ENCODE assay signal across 13 cellular contexts in genomic region chr16:81520151-81520470, GRCh38.
DNase-seq lines count a peak whose midpoint lies in the region; ATAC-seq and TF ChIP-seq lines count a peak whose summit lies in the region.
"Had no signal": no experiment of that assay in that cellular context is flagged by ENCODE, and none has a peak within 500 bp of the region (broad histone marks: within the 10 kb centered on the region; RNA-seq: fewer than 3 reads in every experiment).

No MANE protein-coding gene starts in this region.

- peaks cover 16 to 39% (median 32%) of the 10 kb centered on the region in 4 donors for H3K4me1 Mint-ChIP-seq in CD4-positive, CD25-positive, alpha-beta regulatory T cell
- H3K4me1 Mint-ChIP-seq in activated B cell treated with CpG ODN at 0.5 μM for 24 hours: peaks cover 36% of the 10 kb centered on the region
- peaks cover 13 to 61% (median 35%) of the 10 kb centered on the region in 4 donors for H3K4me1 Mint-ChIP-seq in naive thymus-derived CD8-positive, alpha-beta T cell

- peaks cover 0 to 2% (median 0%) of the 10 kb centered on the region in 7 donors for H3K9me3 Mint-ChIP-seq in CD4-positive, CD25-positive, alpha-beta regulatory T cell
- no peaks in the 10 kb centered on the region for H3K9me3 Mint-ChIP-seq in activated B cell treated with CpG ODN at 0.5 μM for 24 hours
- no peaks in the 10 kb centered on the region for H3K9me3 Mint-ChIP-seq in naive thymus-derived CD8-positive, alpha-beta T cell
- H3K9me3 Mint-ChIP-seq: mesothelial cell of epicardium had no signal

- H3K9me3 ChIP-seq in CD4-positive, CD25-positive, alpha-beta regulatory T cell (ENCODE audit: control insufficient read depth in 2 of 2, low read length in 2 of 2): no peaks in the 10 kb centered on the region
- H3K9me3 ChIP-seq in KOPT-K1 (ENCODE audit: insufficient read depth, low read length, poor library complexity, severe bottlenecking) (no peaks in the 10 kb centered on the region), mucosa of descending colon (no peaks in the 10 kb centered on the region)
- H3K9me3 ChIP-seq: SJCRH30, thyroid gland had no signal

- peak overlapping the region in 2 of 4 donors; percentile 37 to 83 for H3K4me3 Mint-ChIP-seq in CD4-positive, CD25-positive, alpha-beta regulatory T cell
- no peak overlapping the region for H3K4me3 Mint-ChIP-seq in activated B cell treated with CpG ODN at 0.5 μM for 24 hours
- H3K4me3 Mint-ChIP-seq in naive thymus-derived CD8-positive, alpha-beta T cell: peak overlapping the region in 1 of 10 donors; percentile 82
- H3K4me3 Mint-ChIP-seq: mesothelial cell of epicardium had no signal

- no peak for TF ChIP-seq CTCF in activated B cell treated with CpG ODN at 0.5 μM for 24 hours (IDR thresholded peaks at IDR 0.05)
- no peak for TF ChIP-seq CTCF in mucosa of descending colon (IDR thresholded peaks at IDR 0.05)

- CTCF ChIA-PET in activated B cell treated with CpG ODN at 0.5 μM for 24 hours (lab: Charles Lee): interaction anchor here (2.4 kb wide), 1 partner anchor 18 kb away, joined by 6 read pairs; no protein-coding TSS in a partner anchor

- intact Hi-C loops in activated B cell treated with CpG ODN at 0.5 μM for 24 hours (cut with micrococcal nuclease): no loop called here
- intact Hi-C loops in mucosa of descending colon (cut with DNase I, micrococcal nuclease): no loop called here

- no peaks in the 10 kb centered on the region for H3K27me3 Mint-ChIP-seq in CD4-positive, CD25-positive, alpha-beta regulatory T cell
- no peaks in the 10 kb centered on the region for H3K27me3 Mint-ChIP-seq in activated B cell treated with CpG ODN at 0.5 μM for 24 hours
- no peaks in the 10 kb centered on the region for H3K27me3 Mint-ChIP-seq in naive thymus-derived CD8-positive, alpha-beta T cell

- no peaks in the 10 kb centered on the region for H3K27me3 ChIP-seq in CD4-positive, CD25-positive, alpha-beta regulatory T cell (ENCODE audit: control insufficient read depth, insufficient read depth, low read length)
- H3K27me3 ChIP-seq: SJCRH30, thyroid gland had no signal

- no peak overlapping the region for H3K27ac ChIP-seq in CD4-positive, CD25-positive, alpha-beta regulatory T cell (ENCODE audit: insufficient read depth, low read length, poor library complexity, severe bottlenecking)
- H3K27ac ChIP-seq in KOPT-K1 (ENCODE audit: low read depth, low read length, poor library complexity, severe bottlenecking): peak overlapping the region; percentile 19
- H3K27ac ChIP-seq: SJCRH30 had no signal

- H3K4me1 ChIP-seq in CD4-positive, CD25-positive, alpha-beta regulatory T cell (ENCODE audit: control insufficient read depth, insufficient read depth, low read length, poor library complexity, severe bottlenecking): peaks cover 27% of the 10 kb centered on the region
- peaks cover 5% of the 10 kb centered on the region for H3K4me1 ChIP-seq in mucosa of descending colon (ENCODE audit: low read depth)
- H3K4me1 ChIP-seq: SJCRH30 had no signal

- no peak for DNase-seq in CD4-positive, CD25-positive, alpha-beta regulatory T cell
- DNase-seq in activated B cell treated with CpG ODN at 0.5 μM for 24 hours (no peak), putamen (ENCODE audit: low spot score) (no peak), mucosa of descending colon (no peak), kidney tubule cell (ENCODE audit: low spot score) (no peak), NCI-H1105 treated with DMSO at 0.1 percent for 48 hours (lab: John Stamatoyannopoulos, UW) (no peak)
- DNase-seq in naive thymus-derived CD8-positive, alpha-beta T cell: no peak
- DNase-seq: NCI-H187 treated with DMSO at 0.1 percent for 48 hours, NCI-H774, SJCRH30, thyroid gland had no signal

- H3K36me3 ChIP-seq in CD4-positive, CD25-positive, alpha-beta regulatory T cell (ENCODE audit: control insufficient read depth, insufficient read depth, low read length): no peaks in the 10 kb centered on the region
- peaks cover 27% of the 10 kb centered on the region for H3K36me3 ChIP-seq in KOPT-K1 (ENCODE audit: insufficient read depth, low read length)
- H3K36me3 ChIP-seq in mucosa of descending colon (ENCODE audit: low read depth): no peaks in the 10 kb centered on the region
- H3K36me3 ChIP-seq: SJCRH30, thyroid gland had no signal

- POLR2A ChIA-PET in activated B cell treated with CpG ODN at 0.5 μM for 24 hours (lab: Charles Lee): interaction anchor here (2.2 kb wide), 1 partner anchor 41 kb away, joined by 5 read pairs; no protein-coding TSS in a partner anchor
- POLR2A ChIA-PET in naive thymus-derived CD8-positive, alpha-beta T cell (lab: Charles Lee): no interaction called here

- H3K27ac Mint-ChIP-seq in CD4-positive, CD25-positive, alpha-beta regulatory T cell: peak overlapping the region in 2 of 3 donors; percentile 69 to 91
- H3K27ac Mint-ChIP-seq in activated B cell treated with CpG ODN at 0.5 μM for 24 hours: peak overlapping the region; percentile 59
- peak overlapping the region; percentile 19 to 97 (median 92) for H3K27ac Mint-ChIP-seq in naive thymus-derived CD8-positive, alpha-beta T cell

- no peak overlapping the region for H3K4me3 ChIP-seq in CD4-positive, CD25-positive, alpha-beta regulatory T cell (ENCODE audit: low read depth, low read length)
- no peak overlapping the region for H3K4me3 ChIP-seq in mucosa of descending colon
- H3K4me3 ChIP-seq: SJCRH30, thyroid gland had no signal

- no peak for ATAC-seq in CD4-positive, CD25-positive, alpha-beta regulatory T cell (ENCODE audit: low read depth in 2 of 2)
- ATAC-seq in activated B cell treated with CpG ODN at 0.5 μM for 24 hours (ENCODE audit: low read depth): no peak
- ATAC-seq in naive thymus-derived CD8-positive, alpha-beta T cell: no peak
- no peak for ATAC-seq in mucosa of descending colon

- H3K36me3 Mint-ChIP-seq in CD4-positive, CD25-positive, alpha-beta regulatory T cell: peaks cover 8% of the 10 kb centered on the region
- H3K36me3 Mint-ChIP-seq in activated B cell treated with CpG ODN at 0.5 μM for 24 hours (ENCODE audit: low read depth): peaks cover 21% of the 10 kb centered on the region
- peaks cover 0 to 10% (median 4%) of the 10 kb centered on the region in 3 donors for H3K36me3 Mint-ChIP-seq in naive thymus-derived CD8-positive, alpha-beta T cell
